In genomic region chr22:46626911-46627805, GRCh38 we compare ENCODE assay signal across 23 cellular contexts. TPM values are rescaled to one million over a fixed set of nuclear protein-coding genes. Genes with fewer than 3 reads are reported as not detected.
A peak's percentile ranks its signal among the peaks of the same experiment; 100 is the strongest.
DNase-seq lines count a peak whose midpoint lies in the region; ATAC-seq, FAIRE-seq and TF ChIP-seq lines count a peak whose summit lies in the region.
"Had no signal": no experiment of that assay in that cellular context is flagged by ENCODE, and none has a peak within 500 bp of the region (broad histone marks: within the 10 kb centered on the region; RNA-seq: fewer than 3 reads in every experiment).

No MANE protein-coding gene starts in this region.

- intact Hi-C loops in K562 (cut with micrococcal nuclease) = no loop called here

- H3K4me1 ChIP-seq in K562 (replicated peaks in 1 of 2; ENCODE audit: control insufficient read depth in 2 of 2, insufficient read depth in 2 of 2, low read length in 2 of 2) = peaks cover 3 to 42% of the 10 kb centered on the region in 2 experiments; a peak in 4 of 5 replicates
- no peaks in the 10 kb centered on the region for H3K4me1 ChIP-seq in urinary bladder (ENCODE audit: insufficient read depth)
- peaks cover 1% of the 10 kb centered on the region; the same call in 1 of the 2 replicates for H3K4me1 ChIP-seq in BE2C

- H3K27ac ChIP-seq in K562 (ENCODE audit: extremely low read depth, low read depth, low read length) (no peak overlapping the region), urinary bladder (ENCODE audit: low read depth) (peak overlapping the region; percentile 28)
- H3K27ac ChIP-seq: cardiac muscle cell, tibial artery had no signal

- 90% methylated on average over 11 of the region's 39 CpGs for WGBS in K562 (ENCODE audit: insufficient coverage, low coverage, missing lambda C conversion rate)
- WGBS in urinary bladder = 86% methylated on average over 39 of the region's 39 CpGs

- no peaks in the 10 kb centered on the region for H3K9me3 Mint-ChIP-seq in activated naive CD8-positive, alpha-beta T cell treated with anti-CD3 and anti-CD28 coated beads for 36 hours
- H3K9me3 Mint-ChIP-seq: activated naive CD4-positive, alpha-beta T cell treated with anti-CD3 and anti-CD28 coated beads, Interleukin-2, amount 50 U/mL, for 24 hours; CD8-positive, alpha-beta T cell; naive B cell; T-helper 1 cell treated with Interleukin-12 subunit alpha and Interleukin-12 subunit beta and Interleukin-4 antibody, amounts not matched to agents 30 μg/mL and 1 μg/mL, for 36 hours had no signal

- in situ Hi-C loops in K562 (cut with MboI) = no loop called here

- TF ChIP-seq POLR2A in K562 (conservative IDR thresholded peaks at IDR 0.05) = no peak

- no peak for TF ChIP-seq CTCF in K562 (IDR thresholded peaks at IDR 0.05 in 2 of 3, conservative IDR thresholded peaks at IDR 0.05 in 1 of 3; ENCODE audit: insufficient read depth in 2 of 3, low read depth in 1 of 3, low read length in 3 of 3)
- no peak for TF ChIP-seq CTCF in BE2C (IDR thresholded peaks at IDR 0.05; ENCODE audit: low read depth, low read length)

- H3K27me3 ChIP-seq in K562 (ENCODE audit: control insufficient read depth in 2 of 2, insufficient read depth in 2 of 2, low read length in 2 of 2) (no peaks in the 10 kb centered on the region), BE2C (no peaks in the 10 kb centered on the region)
- H3K27me3 ChIP-seq: cardiac muscle cell, tibial artery had no signal

- no TSS peak for BruUV-seq in K562 (replicated peaks; lab: Mats Ljungman, UMichigan)

- no peak overlapping the region for H3K4me3 Mint-ChIP-seq in activated naive CD8-positive, alpha-beta T cell treated with anti-CD3 and anti-CD28 coated beads for 36 hours
- H3K4me3 Mint-ChIP-seq: activated naive CD4-positive, alpha-beta T cell treated with anti-CD3 and anti-CD28 coated beads, Interleukin-2, amount 50 U/mL, for 24 hours; CD8-positive, alpha-beta T cell; T-helper 1 cell treated with Interleukin-12 subunit alpha and Interleukin-12 subunit beta and Interleukin-4 antibody, amounts not matched to agents 30 μg/mL and 1 μg/mL, for 36 hours had no signal

- peaks cover 19% of the 10 kb centered on the region; the same call in 2 of the 3 replicates for H3K79me2 ChIP-seq in K562 (ENCODE audit: control insufficient read depth, insufficient read depth, low read length)

- H3K9ac ChIP-seq in K562 (ENCODE audit: insufficient read depth in 1 of 2, low read depth in 2 of 2, low read length in 2 of 2) = peak overlapping the region in 1 of 2 experiments; percentile 52; a peak in 1 of 4 replicates

- H3K27me3 Mint-ChIP-seq in activated naive CD8-positive, alpha-beta T cell treated with anti-CD3 and anti-CD28 coated beads for 36 hours = no peaks in the 10 kb centered on the region
- H3K27me3 Mint-ChIP-seq: activated naive CD4-positive, alpha-beta T cell treated with anti-CD3 and anti-CD28 coated beads, Interleukin-2, amount 50 U/mL, for 24 hours; naive B cell had no signal

- H3K36me3 ChIP-seq in K562 (ENCODE audit: control insufficient read depth, insufficient read depth, low read length) (peaks cover 14% of the 10 kb centered on the region; the same call in 1 of the 3 replicates), urinary bladder (ENCODE audit: insufficient read depth) (no peaks in the 10 kb centered on the region), BE2C (peaks cover 16% of the 10 kb centered on the region)
- H3K36me3 ChIP-seq: cardiac muscle cell had no signal

- H3K4me3 ChIP-seq in K562 (no peak overlapping the region), urinary bladder (ENCODE audit: low read depth, low read length) (no peak overlapping the region), BE2C (ENCODE audit: low read depth, low read length) (no peak overlapping the region)
- H3K4me3 ChIP-seq: cardiac muscle cell, tibial artery had no signal

- no peak overlapping the region for H3K27ac Mint-ChIP-seq in activated naive CD8-positive, alpha-beta T cell treated with anti-CD3 and anti-CD28 coated beads for 36 hours
- H3K27ac Mint-ChIP-seq: activated naive CD4-positive, alpha-beta T cell treated with anti-CD3 and anti-CD28 coated beads, Interleukin-2, amount 50 U/mL, for 24 hours; CD8-positive, alpha-beta T cell; T-helper 1 cell treated with Interleukin-12 subunit alpha and Interleukin-12 subunit beta and Interleukin-4 antibody, amounts not matched to agents 30 μg/mL and 1 μg/mL, for 36 hours had no signal

- H4K20me1 ChIP-seq in K562 (replicated peaks; ENCODE audit: control insufficient read depth, insufficient read depth, low read length) = no peaks in the 10 kb centered on the region; the same call in 1 of the 2 replicates

- POLR2A ChIA-PET in K562 (lab: Yijun Ruan, JAX) = no interaction called here

- DNase-seq in NCI-H2196 (lab: John Stamatoyannopoulos, UW; ENCODE audit: unreplicated experiment) = peak; percentile 15
- DNase-seq in NCI-H2196 treated with DMSO at 0.1 percent for 48 hours (lab: John Stamatoyannopoulos, UW; ENCODE audit: unreplicated experiment) = no peak
- peak; percentile 33 to 52 (median 49) for DNase-seq in K562 (ENCODE audit: extremely low read depth in 1 of 4, low spot score in 3 of 4)
- peak; percentile 89 for DNase-seq in islet precursor cell
- DNase-seq in BE2C = no peak
- DNase-seq in activated naive CD8-positive, alpha-beta T cell treated with anti-CD3 and anti-CD28 coated beads for 36 hours = no peak
- DNase-seq: activated CD4-positive, CD25-positive, alpha-beta regulatory T cell treated with anti-CD3 and anti-CD28 coated beads, Interleukin-2, amount 50 U/mL, for 72 hours; activated CD8-positive, alpha-beta memory T cell treated with anti-CD3 and anti-CD28 coated beads, Interleukin-2, amount 50 U/mL, for 48 hours; GDM1; left ventricle myocardium superior; naive B cell; NCI-H146; NCI-H524 treated with DMSO at 0.1 percent for 48 hours had no signal

- TF ChIP-seq EP300 in K562 (IDR thresholded peaks at IDR 0.05; ENCODE audit: low read length) = no peak

- H3K4me1 Mint-ChIP-seq in activated naive CD8-positive, alpha-beta T cell treated with anti-CD3 and anti-CD28 coated beads for 36 hours = no peaks in the 10 kb centered on the region
- H3K4me1 Mint-ChIP-seq: activated naive CD4-positive, alpha-beta T cell treated with anti-CD3 and anti-CD28 coated beads, Interleukin-2, amount 50 U/mL, for 24 hours had no signal

- CTCF ChIA-PET in K562 (lab: Yijun Ruan, JAX; ENCODE audit: low intra/inter-chr PET ratio) = no interaction called here

- TF ChIP-seq RAD21 in K562 (CRISPR knock-in tag; conservative IDR thresholded peaks at IDR 0.05 in 1 of 2, IDR thresholded peaks at IDR 0.05 in 1 of 2) = no peak

- H2AFZ ChIP-seq in K562 (ENCODE audit: low read depth, low read length) = no peak overlapping the region

- no peaks in the 10 kb centered on the region for H3K36me3 Mint-ChIP-seq in activated naive CD8-positive, alpha-beta T cell treated with anti-CD3 and anti-CD28 coated beads for 36 hours
- H3K36me3 Mint-ChIP-seq: activated naive CD4-positive, alpha-beta T cell treated with anti-CD3 and anti-CD28 coated beads, Interleukin-2, amount 50 U/mL, for 24 hours; naive B cell had no signal

- no peak for FAIRE-seq in K562 (lab: Jason Lieb, UNC)
- FAIRE-seq: A204.1, endometrium, GM19239 had no signal

- no peak overlapping the region for H3K4me2 ChIP-seq in K562 (ENCODE audit: insufficient read depth, low read length)

- H3K9me3 ChIP-seq in K562 (replicated peaks; ENCODE audit: control insufficient read depth, insufficient read depth, low read depth, low read length) (no peaks in the 10 kb centered on the region), BE2C (no peaks in the 10 kb centered on the region)
- H3K9me3 ChIP-seq: tibial artery had no signal

- peaks cover 3% of the 10 kb centered on the region for H3K9me1 ChIP-seq in K562 (ENCODE audit: control insufficient read depth, insufficient read depth, low read length)

- ATAC-seq in K562 (peak; percentile 93), HG03039 (IDR thresholded peaks at IDR 0.05; ENCODE audit: unreplicated experiment) (no peak)
- ATAC-seq: CD8-positive, alpha-beta T cell; left ventricle myocardium superior had no signal

TF ChIP-seq in K562, 482 proteins besides CTCF, POLR2A, EP300 and RAD21 (continues in another document):
- TF ChIP-seq TCF3 (CRISPR knock-in tag; IDR thresholded peaks at IDR 0.05) (no peak), ZNF324 (CRISPR knock-in tag; IDR thresholded peaks at IDR 0.05) (no peak), PCBP1 (IDR thresholded peaks at IDR 0.05; ENCODE audit: low read depth, low read length, poor library complexity, severe bottlenecking) (no peak), SIN3B (IDR thresholded peaks at IDR 0.05; ENCODE audit: low read depth) (no peak), FOXA3 (CRISPR knock-in tag; conservative IDR thresholded peaks at IDR 0.05 in 1 of 2, IDR thresholded peaks at IDR 0.05 in 1 of 2) (no peak), HES1 (IDR thresholded peaks at IDR 0.05; ENCODE audit: low read depth) (no peak), PPARD (CRISPR knock-in tag; IDR thresholded peaks at IDR 0.05) (no peak)

RNA-seq across cellular contexts. Expression of gene GRAMD4, which starts 7.0 kb away (rescaled TPM):
- total RNA-seq in K562 (2011; cell fraction: chromatin; rRNA removed; ENCODE audit: low replicate concordance) = 92.4 and 123 TPM in 2 replicates
- total RNA-seq in K562 (2011; cell fraction: nucleolus; rRNA removed) = 64.0 and 80.4 TPM in 2 replicates
- 41.7 and 59.0 TPM in 2 replicates for total RNA-seq in K562 (2011; cell fraction: nucleoplasm; rRNA removed)
- total RNA-seq in K562 (2014; rRNA removed) (44.8 and 52.4 TPM in 2 replicates), K562 (2014; rRNA removed; fragmentation: Illumina TruSeq; extraction: Trizol) (13.6 and 14.1 TPM in 2 replicates), K562 (2015; rRNA removed; fragmentation: Illumina TruSeq; extraction: Trizol) (16.0 and 18.6 TPM in 2 replicates), K562 (2021) (44.0 and 45.4 TPM in 2 replicates), urinary bladder (10.9 TPM)
- polyA plus RNA-seq in K562 (2011; rRNA removed) (31.9 and 35.5 TPM in 2 replicates), K562 (2014; fragmentation: Illumina TruSeq; extraction: Trizol) (13.7 and 15.3 TPM in 2 replicates), K562 (2014; fragmentation: Nextera tagmentation; extraction: Ambion mirVana) (under 1 TPM; 0.18 to 0.28 TPM), K562 (2014; rRNA removed) (31.5 and 37.3 TPM in 2 replicates), urinary bladder (13.1 TPM)
- polyA plus RNA-seq in K562 (2011; cell fraction: cytosol; rRNA removed) = 14.5 and 32.1 TPM in 2 replicates
- polyA plus RNA-seq in K562 (2011; cell fraction: nucleus; rRNA removed) = 70.0 and 77.3 TPM in 2 replicates
- polyA plus RNA-seq in K562 (2012) = 17.3 and 43.4 TPM in 2 replicates
- polyA minus RNA-seq in K562 (2011; rRNA and poly(A)+ RNA removed) = 34.2 and 53.1 TPM in 2 replicates
- 20.3 and 27.3 TPM in 2 replicates for polyA minus RNA-seq in K562 (2011; cell fraction: cytosol; rRNA and poly(A)+ RNA removed)
- 21.4 and 52.2 TPM in 2 replicates for polyA minus RNA-seq in K562 (2011; cell fraction: nucleus; rRNA and poly(A)+ RNA removed)
- polyA plus RNA-seq in BE2C (2012; ENCODE audit: insufficient read depth, insufficient read length, low read depth) = 53.7 TPM
- 10 to 100 TPM; 20.7 to 20.9 TPM for total RNA-seq in activated naive CD8-positive, alpha-beta T cell treated with anti-CD3 and anti-CD28 coated beads for 36 hours

Comparison
In these comparisons a context has a peak if more than half of its experiments do, and no peak if none do; other contexts are left out.
1. DNase-seq: peak in NCI-H2196 (single experiment), K562 (4 of 4) and islet precursor cell (single experiment); none in NCI-H2196 treated with DMSO at 0.1 percent for 48 hours (single experiment), BE2C (single experiment) and activated naive CD8-positive, alpha-beta T cell treated with anti-CD3 and anti-CD28 coated beads for 36 hours (single experiment).